Comparison of ENCODE assay signal across 10 cellular contexts in the genomic region with DNA sequence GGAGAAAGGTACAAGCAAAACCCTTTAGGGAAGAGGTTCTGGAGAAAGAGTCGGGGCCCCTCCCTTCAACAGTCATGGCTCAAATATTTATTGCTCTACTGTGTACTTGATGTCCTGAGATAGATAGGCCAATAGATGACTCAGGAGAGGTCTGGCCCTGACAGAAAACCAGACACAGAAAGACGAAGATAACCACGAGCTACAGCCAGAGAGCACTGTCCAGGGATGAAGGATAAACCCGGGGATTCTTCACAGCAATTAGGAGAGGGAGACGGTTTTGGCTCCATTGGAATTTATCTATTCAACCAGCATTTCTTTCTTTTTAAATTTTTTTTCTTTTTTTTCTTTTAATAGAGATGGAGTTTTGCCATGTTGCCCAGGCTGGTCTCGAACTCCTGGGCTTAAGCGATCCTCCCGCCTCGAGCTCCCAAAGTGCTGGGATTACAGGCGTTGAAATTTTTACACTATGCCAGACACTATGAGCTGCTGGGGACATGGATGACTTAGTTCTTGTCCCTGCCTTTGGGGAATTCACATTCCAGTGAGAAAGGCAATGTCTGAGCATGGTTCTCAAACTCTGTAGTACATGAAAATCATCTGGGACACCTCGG. TPM values are rescaled to one million over a fixed set of nuclear protein-coding genes. Genes with fewer than 3 reads are reported as not detected.
DNase-seq lines count a peak whose midpoint lies in the region; ATAC-seq and TF ChIP-seq lines count a peak whose summit lies in the region.
"Had no signal": no experiment of that assay in that cellular context is flagged by ENCODE, and none has a peak within 500 bp of the region (broad histone marks: within the 10 kb centered on the region; RNA-seq: fewer than 3 reads in every experiment).

No MANE protein-coding gene starts in this region.

- no peak for TF ChIP-seq RAD21 in IMR-90 (IDR thresholded peaks at IDR 0.05; ENCODE audit: low read length)

- H3K4me3 ChIP-seq in BE2C (ENCODE audit: low read depth, low read length) (no peak overlapping the region), IMR-90 (ENCODE audit: insufficient read depth, low read depth, low read length) (no peak overlapping the region)

- no peak overlapping the region for H3K27ac ChIP-seq in IMR-90 (ENCODE audit: insufficient read depth, low read length)

- peak overlapping the region; percentile 43 for H2BK5ac ChIP-seq in IMR-90 (ENCODE audit: low read depth, low read length, poor library complexity, severe bottlenecking)

- H2BK120ac ChIP-seq in IMR-90 (ENCODE audit: low read depth, low read length) = peak overlapping the region; percentile 90

- no peak overlapping the region for H3K4me3 Mint-ChIP-seq in osteocyte (ENCODE audit: unreplicated experiment)

- H4K91ac ChIP-seq in IMR-90 (ENCODE audit: insufficient read depth, low read depth, low read length) = peak overlapping the region; percentile 62; the same call in 1 of the 2 replicates

- TF ChIP-seq CTCF in BE2C (IDR thresholded peaks at IDR 0.05; ENCODE audit: low read depth, low read length) (no peak), IMR-90 (conservative IDR thresholded peaks at IDR 0.05; ENCODE audit: low read depth, low read length) (0 out of 2 replicates have a peak, but pooled peaks have one; percentile 2), osteocyte (IDR thresholded peaks at IDR 0.05) (no peak)

- CTCF ChIA-PET in IMR-90 (lab: Yijun Ruan, JAX) = interaction anchor here (0.7 to 1.2 kb wide), 2 partner anchors 14 to 61 kb away, joined by 3 to 4 read pairs; no protein-coding TSS in a partner anchor
- CTCF ChIA-PET in HEK293T (lab: Yijun Ruan, JAX) = interaction anchor here (0.8 kb wide), 1 partner anchor 46 kb away, joined by 3 read pairs; no protein-coding TSS in a partner anchor

- H3K9me1 ChIP-seq in IMR-90 (ENCODE audit: insufficient read depth, low read length) = no peaks in the 10 kb centered on the region

- intact Hi-C loops in IMR-90 (cut with micrococcal nuclease) = no loop called here

- no TSS peak for BruUV-seq in IMR-90 (replicated peaks; lab: Mats Ljungman, UMichigan)

- no peaks in the 10 kb centered on the region for H3K27me3 Mint-ChIP-seq in osteocyte (ENCODE audit: unreplicated experiment)

- no peak overlapping the region for H2AK9ac ChIP-seq in IMR-90 (replicated peaks; ENCODE audit: low read depth, low read length, poor library complexity)

- peak; percentile 95 for ATAC-seq in IMR-90 (ENCODE audit: low read depth)
- no peak for ATAC-seq in GM19328 (IDR thresholded peaks at IDR 0.05; ENCODE audit: unreplicated experiment)
- ATAC-seq in GM18517 (IDR thresholded peaks at IDR 0.05; ENCODE audit: unreplicated experiment) = no peak

- no peak overlapping the region; the same call in 1 of the 2 replicates for H2AK5ac ChIP-seq in IMR-90 (ENCODE audit: low read depth, low read length)

- peak overlapping the region; percentile 83 for H3K14ac ChIP-seq in IMR-90 (replicated peaks; ENCODE audit: low read depth, low read length)

- H2AFZ ChIP-seq in IMR-90 (replicated peaks; ENCODE audit: low read length, poor library complexity) = peak overlapping the region; percentile 58

- H3K56ac ChIP-seq in IMR-90 (ENCODE audit: extremely low read depth, insufficient read depth, low read length) = no peak overlapping the region; the same call in 1 of the 2 replicates

- no peaks in the 10 kb centered on the region for H3K36me3 Mint-ChIP-seq in osteocyte (ENCODE audit: unreplicated experiment)

- no peaks in the 10 kb centered on the region for H3K79me1 ChIP-seq in IMR-90 (ENCODE audit: low read depth in 1 of 2, low read length in 2 of 2)

- peak overlapping the region in 1 of 2 experiments; percentile 81; a peak in 2 of 4 replicates for H4K8ac ChIP-seq in IMR-90 (ENCODE audit: low read depth in 2 of 2, low read length in 2 of 2)

- POLR2A ChIA-PET in IMR-90 (lab: Charles Lee; ENCODE audit: unreplicated experiment) = interaction anchor here (1.0 kb wide), 1 partner anchor 9 kb away, joined by 3 read pairs; no protein-coding TSS in a partner anchor
- POLR2A ChIA-PET in HEK293T (lab: Yijun Ruan, JAX) = interaction anchor here (1.0 to 1.2 kb wide), 2 partner anchors 9 to 40 kb away, joined by 4 read pairs; no protein-coding TSS in a partner anchor

- H3K36me3 ChIP-seq in BE2C (no peaks in the 10 kb centered on the region), IMR-90 (ENCODE audit: control insufficient read depth, insufficient read depth, low read length) (no peaks in the 10 kb centered on the region)

- no peaks in the 10 kb centered on the region for H3K27me3 ChIP-seq in BE2C
- H3K27me3 ChIP-seq in IMR-90 (ENCODE audit: control insufficient read depth, insufficient read depth, low read length) = no peaks in the 10 kb centered on the region

- TF ChIP-seq POLR2A in IMR-90 (IDR thresholded peaks at IDR 0.05; ENCODE audit: low read depth, low read length) = no peak

- H4K5ac ChIP-seq in IMR-90 (ENCODE audit: low read depth, low read length) = peak overlapping the region; percentile 42; the same call in 1 of the 2 replicates

- WGBS in IMR-90 (ENCODE audit: extremely low coverage in 2 of 2, insufficient read length in 1 of 2), 2 experiments = no CpG with 5 or more reads among the region's 11 CpGs

- DNase-seq in BE2C = peak; percentile 22
- peak; percentile 84 for DNase-seq in IMR-90
- DNase-seq in dedifferentiated amniotic fluid mesenchymal stem cell (ENCODE audit: extremely low spot score) = peak; percentile 40
- DNase-seq in osteocyte (ENCODE audit: extremely low spot score, unreplicated experiment) = no peak
- DNase-seq in SKM-1 (lab: John Stamatoyannopoulos, UW; ENCODE audit: unreplicated experiment) = no peak
- DNase-seq in HEK293T (ENCODE audit: extremely low spot score) = no peak
- DNase-seq: NCI-H2029 treated with DMSO at 0.1 percent for 48 hours had no signal

- H3K4me1 ChIP-seq in BE2C (no peaks in the 10 kb centered on the region), IMR-90 (ENCODE audit: control insufficient read depth, insufficient read depth, low read length) (peaks cover 6% of the 10 kb centered on the region)

- H3K4me2 ChIP-seq in IMR-90 (ENCODE audit: low read depth, low read length) = peak overlapping the region; percentile 48; the same call in 1 of the 2 replicates

- H3K4ac ChIP-seq in IMR-90 (ENCODE audit: low read depth, low read length) = peak overlapping the region; percentile 85

- in situ Hi-C loops in IMR-90 (cut with MboI; ENCODE audit: low sequenced_read_pairs) = no loop called here

- H3K4me1 Mint-ChIP-seq in osteocyte (ENCODE audit: unreplicated experiment) = peaks cover 6% of the 10 kb centered on the region

- H3K9me3 Mint-ChIP-seq in osteocyte (ENCODE audit: unreplicated experiment) = no peaks in the 10 kb centered on the region
- H3K9me3 Mint-ChIP-seq: activated T-helper 2 cell treated with anti-CD3 and anti-CD28 coated beads, Interferon-gamma antibody, Interleukin-2, Interleukin-4, amounts not matched to agents 10 μg/mL and 5 μg/mL and 100 μg/mL, durations not matched to agents 14 hours and 24 hours and 36 hours had no signal

- peak overlapping the region; percentile 39 for H3K27ac Mint-ChIP-seq in osteocyte (ENCODE audit: unreplicated experiment)
- H3K27ac Mint-ChIP-seq: activated T-helper 2 cell treated with anti-CD3 and anti-CD28 coated beads, Interferon-gamma antibody, Interleukin-2, Interleukin-4, amounts not matched to agents 10 μg/mL and 5 μg/mL and 100 μg/mL, durations not matched to agents 14 hours and 24 hours and 36 hours had no signal

- H3K18ac ChIP-seq in IMR-90 (ENCODE audit: low read depth, low read length) = peak overlapping the region; percentile 7; the same call in 1 of the 2 replicates

- H3K9me3 ChIP-seq in BE2C (no peaks in the 10 kb centered on the region), IMR-90 (ENCODE audit: control insufficient read depth, insufficient read depth, low read length) (no peaks in the 10 kb centered on the region)

- no peak overlapping the region for H3K9ac ChIP-seq in IMR-90 (ENCODE audit: low read depth, low read length)

- dilution Hi-C loops in IMR-90 (cut with HindIII; ENCODE audit: low sequenced_read_pairs, unreplicated experiment) = no loop called here

- peak overlapping the region; percentile 91 for H2BK20ac ChIP-seq in IMR-90 (ENCODE audit: low read depth, low read length)

- peak overlapping the region; percentile 76; the same call in 2 of the 3 replicates for H2BK15ac ChIP-seq in IMR-90 (ENCODE audit: low read depth, low read length)

- no peak overlapping the region; the same call in 1 of the 2 replicates for H3K23ac ChIP-seq in IMR-90 (ENCODE audit: low read depth, low read length)

- H4K20me1 ChIP-seq in IMR-90 (ENCODE audit: insufficient read depth, low read length) = no peaks in the 10 kb centered on the region

RNA-seq across cellular contexts. Expression of a gene that starts 4.6 kb away (rescaled TPM):
- polyA plus RNA-seq in BE2C (2012; ENCODE audit: insufficient read depth, insufficient read length, low read depth) = not detected
- not detected in 2 replicates for total RNA-seq in IMR-90 (2012; rRNA removed)
- 0.09 TPM in 1 of 2 replicates, not detected in the other for polyA plus RNA-seq in IMR-90 (2012; rRNA removed)
- 0.07 and 0.11 TPM in 2 replicates for polyA plus RNA-seq in IMR-90 (2012; cell fraction: cytosol; rRNA removed)
- polyA plus RNA-seq in IMR-90 (2012; cell fraction: nucleus; rRNA removed; ENCODE audit: low replicate concordance) = not detected in 2 replicates
- not detected in 2 replicates for total RNA-seq in osteocyte
- total RNA-seq: activated T-helper 2 cell treated with anti-CD3 and anti-CD28 coated beads, Interferon-gamma antibody, Interleukin-2, Interleukin-4, amounts not matched to agents 10 μg/mL and 5 μg/mL and 100 μg/mL, durations not matched to agents 14 hours and 24 hours and 36 hours had no signal

RNA-seq across cellular contexts. Expression of a gene that starts 5.8 kb away (rescaled TPM):
- 22.8 TPM for polyA plus RNA-seq in BE2C (2012; ENCODE audit: insufficient read depth, insufficient read length, low read depth)
- total RNA-seq in IMR-90 (2012; rRNA removed) = 39.3 and 40.5 TPM in 2 replicates
- 30.3 and 32.7 TPM in 2 replicates for polyA plus RNA-seq in IMR-90 (2012; rRNA removed)
- 17.6 and 44.6 TPM in 2 replicates for polyA plus RNA-seq in IMR-90 (2012; cell fraction: cytosol; rRNA removed)
- 8.8 and 13.0 TPM in 2 replicates for polyA plus RNA-seq in IMR-90 (2012; cell fraction: nucleus; rRNA removed; ENCODE audit: low replicate concordance)
- total RNA-seq in osteocyte = 28.5 and 31.5 TPM in 2 replicates

RNA-seq across cellular contexts. Expression of a gene that starts 18.0 kb away (rescaled TPM):
- 2.9 TPM for polyA plus RNA-seq in BE2C (2012; ENCODE audit: insufficient read depth, insufficient read length, low read depth)
- 0.90 and 1.1 TPM in 2 replicates for total RNA-seq in IMR-90 (2012; rRNA removed)
- 7.2 and 8.6 TPM in 2 replicates for polyA plus RNA-seq in IMR-90 (2012; rRNA removed)
- polyA plus RNA-seq in IMR-90 (2012; cell fraction: cytosol; rRNA removed) = 2.9 and 4.4 TPM in 2 replicates
- polyA plus RNA-seq in IMR-90 (2012; cell fraction: nucleus; rRNA removed; ENCODE audit: low replicate concordance) = 14.6 and 32.4 TPM in 2 replicates
- 0.89 and 1.4 TPM in 2 replicates for total RNA-seq in osteocyte

RNA-seq across cellular contexts. Expression of a gene that starts 32.2 kb away (rescaled TPM):
- polyA plus RNA-seq in BE2C (2012; ENCODE audit: insufficient read depth, insufficient read length, low read depth) = 6.3 TPM
- total RNA-seq in IMR-90 (2012; rRNA removed) = 18.9 and 20.8 TPM in 2 replicates
- 28.3 and 29.9 TPM in 2 replicates for polyA plus RNA-seq in IMR-90 (2012; rRNA removed)
- polyA plus RNA-seq in IMR-90 (2012; cell fraction: cytosol; rRNA removed) = 30.0 and 33.9 TPM in 2 replicates
- 64.3 and 129 TPM in 2 replicates for polyA plus RNA-seq in IMR-90 (2012; cell fraction: nucleus; rRNA removed; ENCODE audit: low replicate concordance)
- 36.5 and 36.6 TPM in 2 replicates for total RNA-seq in osteocyte

RNA-seq across cellular contexts. Expression of a gene that starts 40.9 kb away (rescaled TPM):
- polyA plus RNA-seq in BE2C (2012; ENCODE audit: insufficient read depth, insufficient read length, low read depth) = 23.7 TPM
- total RNA-seq in IMR-90 (2012; rRNA removed) (30.3 and 30.8 TPM in 2 replicates), osteocyte (35.9 and 36.1 TPM in 2 replicates)
- 49.4 and 53.0 TPM in 2 replicates for polyA plus RNA-seq in IMR-90 (2012; rRNA removed)
- polyA plus RNA-seq in IMR-90 (2012; cell fraction: cytosol; rRNA removed) = 28.1 and 48.8 TPM in 2 replicates
- polyA plus RNA-seq in IMR-90 (2012; cell fraction: nucleus; rRNA removed; ENCODE audit: low replicate concordance) = 30.5 and 49.8 TPM in 2 replicates

Comparison
In these comparisons a context has a peak if more than half of its experiments do, and no peak if none do; other contexts are left out.
1. DNase-seq: peak in BE2C (single experiment), IMR-90 (single experiment) and dedifferentiated amniotic fluid mesenchymal stem cell (single experiment); none in osteocyte (single experiment), SKM-1 (single experiment) and HEK293T (single experiment).